ENCODE assay signal across 11 cellular contexts in genomic region chr4:139552908-139553307, GRCh38. TPM values are rescaled to one million over a fixed set of nuclear protein-coding genes. Genes with fewer than 3 reads are reported as not detected.
DNase-seq lines count a peak whose midpoint lies in the region; ATAC-seq and TF ChIP-seq lines count a peak whose summit lies in the region.
"Had no signal": no experiment of that assay in that cellular context is flagged by ENCODE, and none has a peak within 500 bp of the region (broad histone marks: within the 10 kb centered on the region; RNA-seq: fewer than 3 reads in every experiment).

No MANE protein-coding gene starts in this region.

- H3K27ac Mint-ChIP-seq in stimulated activated memory B cell treated with anti-CD40 and anti-IgM and Interleukin-4, amounts not matched to agents 10 μg/mL and 1 μg/mL and 100 μg/mL, for 72 hours = peak overlapping the region; percentile 48

- H3K27ac ChIP-seq in DND-41 (ENCODE audit: low read length) (no peak overlapping the region), ascending aorta (peak overlapping the region; percentile 50 to 100), upper lobe of right lung (no peak overlapping the region)

- H3K9me3 Mint-ChIP-seq in stimulated activated memory B cell treated with anti-CD40 and anti-IgM and Interleukin-4, amounts not matched to agents 10 μg/mL and 1 μg/mL and 100 μg/mL, for 72 hours = no peaks in the 10 kb centered on the region

- H3K27me3 ChIP-seq in DND-41 (ENCODE audit: insufficient read depth, low read length, poor library complexity) (peaks cover 16% of the 10 kb centered on the region), ascending aorta (no peaks in the 10 kb centered on the region), upper lobe of right lung (no peaks in the 10 kb centered on the region)

- H4K20me1 ChIP-seq in DND-41 (ENCODE audit: insufficient read depth, low read length) = peaks cover 30% of the 10 kb centered on the region; the same call in 1 of the 2 replicates

- H3K4me3 ChIP-seq in DND-41 (ENCODE audit: low read depth in 1 of 2, low read length in 2 of 2) (no peak overlapping the region), ascending aorta (peak overlapping the region in 1 of 2 donors; percentile 7), upper lobe of right lung (no peak overlapping the region)

- H3K9ac ChIP-seq in DND-41 (ENCODE audit: low read depth, low read length) = no peak overlapping the region

- H3K36me3 Mint-ChIP-seq in stimulated activated memory B cell treated with anti-CD40 and anti-IgM and Interleukin-4, amounts not matched to agents 10 μg/mL and 1 μg/mL and 100 μg/mL, for 72 hours = no peaks in the 10 kb centered on the region

- DNase-seq in DND-41 = no peak
- no peak for DNase-seq in ascending aorta (ENCODE audit: low spot score in 2 of 2)
- peak; percentile 64 for DNase-seq in islet precursor cell
- DNase-seq in NCI-H2171 (lab: John Stamatoyannopoulos, UW) = no peak
- DNase-seq in NCI-H1048 (lab: John Stamatoyannopoulos, UW) = no peak
- no peak for DNase-seq in sciatic nerve (ENCODE audit: low spot score)
- no peak for DNase-seq in upper lobe of right lung
- DNase-seq: activated CD4-positive, alpha-beta T cell treated with anti-CD3 and anti-CD28 coated beads for 4 hours; MM.1S; NCI-H510A treated with DMSO at 0.1 percent for 48 hours had no signal

- H3K4me2 ChIP-seq in DND-41 (ENCODE audit: insufficient read depth, low read length) = 0 out of 2 replicates have a peak overlapping the region, but pooled peaks have one; percentile 4

- TF ChIP-seq CTCF in DND-41 (IDR thresholded peaks at IDR 0.05; ENCODE audit: borderline replicate concordance, extremely low read depth, low read length, poor library complexity, severe bottlenecking) (no peak), ascending aorta (IDR thresholded peaks at IDR 0.05) (no peak), upper lobe of right lung (IDR thresholded peaks at IDR 0.05) (no peak)

- H3K79me2 ChIP-seq in DND-41 (ENCODE audit: insufficient read depth, low read length) = peaks cover 76% of the 10 kb centered on the region

- H3K4me3 Mint-ChIP-seq in stimulated activated memory B cell treated with anti-CD40 and anti-IgM and Interleukin-4, amounts not matched to agents 10 μg/mL and 1 μg/mL and 100 μg/mL, for 72 hours = no peak overlapping the region

- peaks cover 34% of the 10 kb centered on the region for H3K4me1 ChIP-seq in DND-41 (ENCODE audit: insufficient read depth, low read length)
- peaks cover 0 to 30% of the 10 kb centered on the region in 2 donors for H3K4me1 ChIP-seq in ascending aorta
- H3K4me1 ChIP-seq in upper lobe of right lung = peaks cover 41% of the 10 kb centered on the region

- no peaks in the 10 kb centered on the region for H3K27me3 Mint-ChIP-seq in stimulated activated memory B cell treated with anti-CD40 and anti-IgM and Interleukin-4, amounts not matched to agents 10 μg/mL and 1 μg/mL and 100 μg/mL, for 72 hours

- intact Hi-C loops in ascending aorta (cut with DNase I) (loop anchor here (10.0 kb wide), 2 partner anchors 468 to 822 kb away; partner anchors contain the start of gene SCOC), sciatic nerve (cut with DNase I) (no loop called here), upper lobe of right lung (cut with DNase I) (no loop called here)

- H2AFZ ChIP-seq in DND-41 (ENCODE audit: low read depth, low read length) = no peak overlapping the region

- ATAC-seq in DND-41 (ENCODE audit: insufficient read depth, low read depth) (no peak), sciatic nerve (no peak), upper lobe of right lung (no peak)
- ATAC-seq in stimulated activated memory B cell treated with anti-CD40 and anti-IgM and Interleukin-4, amounts not matched to agents 10 μg/mL and 1 μg/mL and 100 μg/mL, for 72 hours = no peak

- H3K36me3 ChIP-seq in DND-41 (ENCODE audit: insufficient read depth, low read length) (no peaks in the 10 kb centered on the region; the same call in 1 of the 2 replicates), ascending aorta (no peaks in the 10 kb centered on the region), upper lobe of right lung (no peaks in the 10 kb centered on the region)

- H3K9me3 ChIP-seq in DND-41 (ENCODE audit: insufficient read depth, low read length, severe bottlenecking) = no peaks in the 10 kb centered on the region
- H3K9me3 ChIP-seq in ascending aorta = no peaks in the 10 kb centered on the region
- no peaks in the 10 kb centered on the region for H3K9me3 ChIP-seq in upper lobe of right lung

- peaks cover 51% of the 10 kb centered on the region for H3K4me1 Mint-ChIP-seq in stimulated activated memory B cell treated with anti-CD40 and anti-IgM and Interleukin-4, amounts not matched to agents 10 μg/mL and 1 μg/mL and 100 μg/mL, for 72 hours

RNA-seq across cellular contexts. Expression of gene SETD7, which starts 3.1 kb away (rescaled TPM):
- total RNA-seq in ascending aorta (33.2 TPM), sciatic nerve (56.9 TPM), upper lobe of right lung (44.9 TPM)

Comparison
In these comparisons a context has a peak if more than half of its experiments do, and no peak if none do; other contexts are left out.
1. H3K27ac ChIP-seq: peak in ascending aorta (2 of 2); none in DND-41 (single experiment) and upper lobe of right lung (single experiment).